Comparison of ENCODE assay signal across 9 cellular contexts in genomic region chr10:80104066-80104926, GRCh38. TPM values are rescaled to one million over a fixed set of nuclear protein-coding genes. Genes with fewer than 3 reads are reported as not detected.
DNase-seq lines count a peak whose midpoint lies in the region; ATAC-seq and TF ChIP-seq lines count a peak whose summit lies in the region.
"Had no signal": no experiment of that assay in that cellular context is flagged by ENCODE, and none has a peak within 500 bp of the region (broad histone marks: within the 10 kb centered on the region; RNA-seq: fewer than 3 reads in every experiment).

No MANE protein-coding gene starts in this region.

- peaks cover 10% of the 10 kb centered on the region for H3K9me3 ChIP-seq in osteoblast (ENCODE audit: low read depth, low read length)

- H3K79me2 ChIP-seq in osteoblast (ENCODE audit: insufficient read depth, low read length), result no peaks in the 10 kb centered on the region

- no peak for TF ChIP-seq POLR2A in GM18505 (IDR thresholded peaks at IDR 0.05; ENCODE audit: borderline replicate concordance, extremely low read depth, insufficient read depth, insufficient read length)

- peak overlapping the region; percentile 38 for H3K27ac ChIP-seq in osteoblast (ENCODE audit: low read depth, low read length)
- H3K27ac ChIP-seq: KMS-11 had no signal

- H3K27me3 ChIP-seq in osteoblast (ENCODE audit: insufficient read depth, low read length), result no peaks in the 10 kb centered on the region

- H4K20me1 ChIP-seq in osteoblast (ENCODE audit: insufficient read depth, low read length), result no peaks in the 10 kb centered on the region

- peaks cover 14% of the 10 kb centered on the region for H3K4me1 ChIP-seq in osteoblast (ENCODE audit: insufficient read depth, low read length)

- no peaks in the 10 kb centered on the region for H3K36me3 ChIP-seq in osteoblast (ENCODE audit: insufficient read depth, low read length)

- TF ChIP-seq CTCF in chondrocyte (IDR thresholded peaks at IDR 0.05) (no peak), osteoblast (IDR thresholded peaks at IDR 0.05; ENCODE audit: extremely low read depth, low read depth, low read length) (no peak)

- H3K27ac Mint-ChIP-seq in chondrocyte (ENCODE audit: unreplicated experiment), result peak overlapping the region; percentile 80
- no peak overlapping the region for H3K27ac Mint-ChIP-seq in activated T-helper 2 cell treated with anti-CD3 and anti-CD28 coated beads, Interferon-gamma antibody, Interleukin-2, Interleukin-4, amounts not matched to agents 10 μg/mL and 5 μg/mL and 100 μg/mL, durations not matched to agents 14 hours and 24 hours and 36 hours

- no peaks in the 10 kb centered on the region for H3K27me3 Mint-ChIP-seq in chondrocyte (ENCODE audit: low read depth)
- peaks cover 5% of the 10 kb centered on the region for H3K27me3 Mint-ChIP-seq in activated T-helper 2 cell treated with anti-CD3 and anti-CD28 coated beads, Interferon-gamma antibody, Interleukin-2, Interleukin-4, amounts not matched to agents 10 μg/mL and 5 μg/mL and 100 μg/mL, durations not matched to agents 14 hours and 24 hours and 36 hours (ENCODE audit: low read depth)

- H3K36me3 Mint-ChIP-seq in chondrocyte (ENCODE audit: low read depth), result peaks cover 11% of the 10 kb centered on the region
- H3K36me3 Mint-ChIP-seq in activated T-helper 2 cell treated with anti-CD3 and anti-CD28 coated beads, Interferon-gamma antibody, Interleukin-2, Interleukin-4, amounts not matched to agents 10 μg/mL and 5 μg/mL and 100 μg/mL, durations not matched to agents 14 hours and 24 hours and 36 hours (ENCODE audit: low read depth), result peaks cover 3% of the 10 kb centered on the region

- H3K4me2 ChIP-seq in osteoblast (ENCODE audit: insufficient read depth, low read length), result peak overlapping the region; percentile 32
- H3K4me2 ChIP-seq: KMS-11 had no signal

- peak overlapping the region; percentile 5 for H2AFZ ChIP-seq in osteoblast (ENCODE audit: low read length)

- peaks cover 21% of the 10 kb centered on the region for H3K9me3 Mint-ChIP-seq in chondrocyte (ENCODE audit: low read depth)
- peaks cover 11% of the 10 kb centered on the region for H3K9me3 Mint-ChIP-seq in activated T-helper 2 cell treated with anti-CD3 and anti-CD28 coated beads, Interferon-gamma antibody, Interleukin-2, Interleukin-4, amounts not matched to agents 10 μg/mL and 5 μg/mL and 100 μg/mL, durations not matched to agents 14 hours and 24 hours and 36 hours

- no peak for DNase-seq in chondrocyte (ENCODE audit: low spot score)
- peak; percentile 72 for DNase-seq in osteoblast (ENCODE audit: insufficient read length, low spot score, missing footprints)
- DNase-seq in activated CD8-positive, alpha-beta memory T cell treated with anti-CD3 and anti-CD28 coated beads for 24 hours, result no peak
- no peak for DNase-seq in activated naive CD4-positive, alpha-beta T cell (lab: John Stamatoyannopoulos, UW)
- DNase-seq in activated T-helper 2 cell treated with anti-CD3 and anti-CD28 coated beads, Interferon-gamma antibody, Interleukin-2, Interleukin-4, amounts not matched to agents 10 μg/mL and 5 μg/mL and 100 μg/mL, durations not matched to agents 14 hours and 24 hours and 36 hours (ENCODE audit: low spot score), result no peak

- no peak overlapping the region for H3K4me3 Mint-ChIP-seq in chondrocyte (ENCODE audit: unreplicated experiment)
- no peak overlapping the region for H3K4me3 Mint-ChIP-seq in activated T-helper 2 cell treated with anti-CD3 and anti-CD28 coated beads, Interferon-gamma antibody, Interleukin-2, Interleukin-4, amounts not matched to agents 10 μg/mL and 5 μg/mL and 100 μg/mL, durations not matched to agents 14 hours and 24 hours and 36 hours (ENCODE audit: low read depth)

- no peak overlapping the region for H3K4me3 ChIP-seq in osteoblast (ENCODE audit: insufficient read depth, low read length)

- H3K4me1 Mint-ChIP-seq in chondrocyte (ENCODE audit: low read depth), result peaks cover 15% of the 10 kb centered on the region
- peaks cover 9% of the 10 kb centered on the region for H3K4me1 Mint-ChIP-seq in activated T-helper 2 cell treated with anti-CD3 and anti-CD28 coated beads, Interferon-gamma antibody, Interleukin-2, Interleukin-4, amounts not matched to agents 10 μg/mL and 5 μg/mL and 100 μg/mL, durations not matched to agents 14 hours and 24 hours and 36 hours (ENCODE audit: low read depth)

- ATAC-seq in GM18858 (IDR thresholded peaks at IDR 0.05; ENCODE audit: unreplicated experiment) (peak; percentile 84), HG03175 (IDR thresholded peaks at IDR 0.05; ENCODE audit: unreplicated experiment) (peak; percentile 84), GM18505 (IDR thresholded peaks at IDR 0.05; ENCODE audit: unreplicated experiment) (no peak)

- intact Hi-C loops in activated T-helper 2 cell treated with anti-CD3 and anti-CD28 coated beads, Interferon-gamma antibody, Interleukin-2, Interleukin-4, amounts not matched to agents 10 μg/mL and 5 μg/mL and 100 μg/mL, durations not matched to agents 14 hours and 24 hours and 36 hours (cut with micrococcal nuclease), result no loop called here

RNA-seq across cellular contexts. Expression of gene TMEM254, which starts 25.8 kb away (rescaled TPM):
- total RNA-seq in chondrocyte, result 18.2 to 19.6 TPM (median 18.9 TPM) in 3 replicates
- total RNA-seq in osteoblast, result 8.7 and 12.1 TPM in 2 replicates
- 11.4 and 12.6 TPM in 2 replicates for total RNA-seq in activated T-helper 2 cell treated with anti-CD3 and anti-CD28 coated beads, Interferon-gamma antibody, Interleukin-2, Interleukin-4, amounts not matched to agents 10 μg/mL and 5 μg/mL and 100 μg/mL, durations not matched to agents 14 hours and 24 hours and 36 hours

RNA-seq across cellular contexts. Expression of gene PLAC9, which starts 28.2 kb away (rescaled TPM):
- total RNA-seq in chondrocyte (121 to 198 TPM (median 193 TPM) in 3 replicates), osteoblast (17.1 and 19.2 TPM in 2 replicates)
- not detected in 2 replicates for total RNA-seq in activated T-helper 2 cell treated with anti-CD3 and anti-CD28 coated beads, Interferon-gamma antibody, Interleukin-2, Interleukin-4, amounts not matched to agents 10 μg/mL and 5 μg/mL and 100 μg/mL, durations not matched to agents 14 hours and 24 hours and 36 hours

Comparison
In these comparisons a context has a peak if more than half of its experiments do, and no peak if none do; other contexts are left out.
1. RNA of gene PLAC9, which starts 28.2 kb away (total RNA-seq): 121 to 198 TPM in chondrocyte and 17.1 to 19.2 TPM in osteoblast; not detected in activated T-helper 2 cell treated with anti-CD3 and anti-CD28 coated beads, Interferon-gamma antibody, Interleukin-2, Interleukin-4, amounts not matched to agents 10 μg/mL and 5 μg/mL and 100 μg/mL, durations not matched to agents 14 hours and 24 hours and 36 hours; every median in the first group is over 10 times any median in the second.